In the genomic region with DNA sequence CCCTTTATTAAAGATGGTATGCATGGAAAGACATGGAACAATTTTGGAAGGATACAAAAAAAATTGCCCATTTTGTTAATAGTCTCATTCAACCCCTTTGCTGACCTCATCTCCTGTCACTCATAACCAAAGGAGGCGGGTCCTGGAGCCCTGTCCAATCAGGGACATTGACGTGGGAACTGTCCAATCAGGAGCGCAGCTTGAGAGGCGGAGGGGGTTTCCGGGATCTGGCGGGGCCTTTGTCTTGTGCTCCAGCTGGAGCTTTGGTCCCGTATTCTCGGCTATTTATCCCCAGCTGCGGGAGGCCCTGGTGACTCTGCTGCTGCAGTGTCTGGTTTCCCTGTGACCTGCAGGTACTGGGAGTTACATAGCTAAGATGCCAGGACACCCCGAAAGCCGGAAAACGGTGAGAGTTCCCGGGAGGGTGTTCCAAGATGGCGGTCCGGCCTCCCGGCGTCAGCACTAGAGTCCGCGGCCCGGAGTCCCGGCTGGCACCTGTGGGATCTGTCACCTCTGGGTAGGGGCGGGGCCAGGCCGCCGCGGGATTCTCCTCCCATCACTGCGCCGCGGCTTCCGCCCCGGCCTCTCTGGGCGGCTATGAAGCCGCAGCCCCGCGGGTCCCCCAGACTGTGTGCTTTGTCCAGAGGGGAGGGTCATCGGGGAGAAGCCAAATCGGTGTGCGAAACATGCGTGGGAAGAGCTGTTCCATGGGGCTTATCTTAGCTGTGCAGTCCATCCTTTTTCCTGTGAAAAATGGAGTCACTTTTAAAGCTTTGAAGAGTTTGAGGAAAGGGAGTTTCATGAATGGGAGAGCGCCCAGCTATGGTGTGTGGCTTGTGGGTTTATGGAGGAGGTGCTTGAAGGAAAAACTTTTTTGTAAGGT, we compare ENCODE assay signal across 1 cellular context.
TF ChIP-seq lines count a peak whose summit lies in the region.

Gene ZNF678 (plus strand): TSS at position 238 of the 883 bp plus-strand sequence. CDS start 87,436 bp downstream, outside the sequence.

TF ChIP-seq in K562, 482 proteins besides CTCF, POLR2A, EP300 and RAD21 (continued from another document and continues in another):
- TF ChIP-seq, protein P1, sequence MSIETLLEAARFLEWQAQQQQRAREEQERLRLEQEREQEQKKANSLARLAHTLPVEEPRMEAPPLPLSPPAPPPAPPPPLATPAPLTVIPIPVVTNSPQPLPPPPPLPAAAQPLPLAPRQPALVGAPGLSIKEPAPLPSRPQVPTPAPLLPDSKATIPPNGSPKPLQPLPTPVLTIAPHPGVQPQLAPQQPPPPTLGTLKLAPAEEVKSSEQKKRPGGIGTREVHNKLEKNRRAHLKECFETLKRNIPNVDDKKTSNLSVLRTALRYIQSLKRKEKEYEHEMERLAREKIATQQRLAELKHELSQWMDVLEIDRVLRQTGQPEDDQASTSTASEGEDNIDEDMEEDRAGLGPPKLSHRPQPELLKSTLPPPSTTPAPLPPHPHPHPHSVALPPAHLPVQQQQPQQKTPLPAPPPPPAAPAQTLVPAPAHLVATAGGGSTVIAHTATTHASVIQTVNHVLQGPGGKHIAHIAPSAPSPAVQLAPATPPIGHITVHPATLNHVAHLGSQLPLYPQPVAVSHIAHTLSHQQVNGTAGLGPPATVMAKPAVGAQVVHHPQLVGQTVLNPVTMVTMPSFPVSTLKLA (conservative IDR thresholded peaks at IDR 0.05): peak; percentile 28 to 81; a peak in 3 of 4 replicates
- TF ChIP-seq, protein P2, sequence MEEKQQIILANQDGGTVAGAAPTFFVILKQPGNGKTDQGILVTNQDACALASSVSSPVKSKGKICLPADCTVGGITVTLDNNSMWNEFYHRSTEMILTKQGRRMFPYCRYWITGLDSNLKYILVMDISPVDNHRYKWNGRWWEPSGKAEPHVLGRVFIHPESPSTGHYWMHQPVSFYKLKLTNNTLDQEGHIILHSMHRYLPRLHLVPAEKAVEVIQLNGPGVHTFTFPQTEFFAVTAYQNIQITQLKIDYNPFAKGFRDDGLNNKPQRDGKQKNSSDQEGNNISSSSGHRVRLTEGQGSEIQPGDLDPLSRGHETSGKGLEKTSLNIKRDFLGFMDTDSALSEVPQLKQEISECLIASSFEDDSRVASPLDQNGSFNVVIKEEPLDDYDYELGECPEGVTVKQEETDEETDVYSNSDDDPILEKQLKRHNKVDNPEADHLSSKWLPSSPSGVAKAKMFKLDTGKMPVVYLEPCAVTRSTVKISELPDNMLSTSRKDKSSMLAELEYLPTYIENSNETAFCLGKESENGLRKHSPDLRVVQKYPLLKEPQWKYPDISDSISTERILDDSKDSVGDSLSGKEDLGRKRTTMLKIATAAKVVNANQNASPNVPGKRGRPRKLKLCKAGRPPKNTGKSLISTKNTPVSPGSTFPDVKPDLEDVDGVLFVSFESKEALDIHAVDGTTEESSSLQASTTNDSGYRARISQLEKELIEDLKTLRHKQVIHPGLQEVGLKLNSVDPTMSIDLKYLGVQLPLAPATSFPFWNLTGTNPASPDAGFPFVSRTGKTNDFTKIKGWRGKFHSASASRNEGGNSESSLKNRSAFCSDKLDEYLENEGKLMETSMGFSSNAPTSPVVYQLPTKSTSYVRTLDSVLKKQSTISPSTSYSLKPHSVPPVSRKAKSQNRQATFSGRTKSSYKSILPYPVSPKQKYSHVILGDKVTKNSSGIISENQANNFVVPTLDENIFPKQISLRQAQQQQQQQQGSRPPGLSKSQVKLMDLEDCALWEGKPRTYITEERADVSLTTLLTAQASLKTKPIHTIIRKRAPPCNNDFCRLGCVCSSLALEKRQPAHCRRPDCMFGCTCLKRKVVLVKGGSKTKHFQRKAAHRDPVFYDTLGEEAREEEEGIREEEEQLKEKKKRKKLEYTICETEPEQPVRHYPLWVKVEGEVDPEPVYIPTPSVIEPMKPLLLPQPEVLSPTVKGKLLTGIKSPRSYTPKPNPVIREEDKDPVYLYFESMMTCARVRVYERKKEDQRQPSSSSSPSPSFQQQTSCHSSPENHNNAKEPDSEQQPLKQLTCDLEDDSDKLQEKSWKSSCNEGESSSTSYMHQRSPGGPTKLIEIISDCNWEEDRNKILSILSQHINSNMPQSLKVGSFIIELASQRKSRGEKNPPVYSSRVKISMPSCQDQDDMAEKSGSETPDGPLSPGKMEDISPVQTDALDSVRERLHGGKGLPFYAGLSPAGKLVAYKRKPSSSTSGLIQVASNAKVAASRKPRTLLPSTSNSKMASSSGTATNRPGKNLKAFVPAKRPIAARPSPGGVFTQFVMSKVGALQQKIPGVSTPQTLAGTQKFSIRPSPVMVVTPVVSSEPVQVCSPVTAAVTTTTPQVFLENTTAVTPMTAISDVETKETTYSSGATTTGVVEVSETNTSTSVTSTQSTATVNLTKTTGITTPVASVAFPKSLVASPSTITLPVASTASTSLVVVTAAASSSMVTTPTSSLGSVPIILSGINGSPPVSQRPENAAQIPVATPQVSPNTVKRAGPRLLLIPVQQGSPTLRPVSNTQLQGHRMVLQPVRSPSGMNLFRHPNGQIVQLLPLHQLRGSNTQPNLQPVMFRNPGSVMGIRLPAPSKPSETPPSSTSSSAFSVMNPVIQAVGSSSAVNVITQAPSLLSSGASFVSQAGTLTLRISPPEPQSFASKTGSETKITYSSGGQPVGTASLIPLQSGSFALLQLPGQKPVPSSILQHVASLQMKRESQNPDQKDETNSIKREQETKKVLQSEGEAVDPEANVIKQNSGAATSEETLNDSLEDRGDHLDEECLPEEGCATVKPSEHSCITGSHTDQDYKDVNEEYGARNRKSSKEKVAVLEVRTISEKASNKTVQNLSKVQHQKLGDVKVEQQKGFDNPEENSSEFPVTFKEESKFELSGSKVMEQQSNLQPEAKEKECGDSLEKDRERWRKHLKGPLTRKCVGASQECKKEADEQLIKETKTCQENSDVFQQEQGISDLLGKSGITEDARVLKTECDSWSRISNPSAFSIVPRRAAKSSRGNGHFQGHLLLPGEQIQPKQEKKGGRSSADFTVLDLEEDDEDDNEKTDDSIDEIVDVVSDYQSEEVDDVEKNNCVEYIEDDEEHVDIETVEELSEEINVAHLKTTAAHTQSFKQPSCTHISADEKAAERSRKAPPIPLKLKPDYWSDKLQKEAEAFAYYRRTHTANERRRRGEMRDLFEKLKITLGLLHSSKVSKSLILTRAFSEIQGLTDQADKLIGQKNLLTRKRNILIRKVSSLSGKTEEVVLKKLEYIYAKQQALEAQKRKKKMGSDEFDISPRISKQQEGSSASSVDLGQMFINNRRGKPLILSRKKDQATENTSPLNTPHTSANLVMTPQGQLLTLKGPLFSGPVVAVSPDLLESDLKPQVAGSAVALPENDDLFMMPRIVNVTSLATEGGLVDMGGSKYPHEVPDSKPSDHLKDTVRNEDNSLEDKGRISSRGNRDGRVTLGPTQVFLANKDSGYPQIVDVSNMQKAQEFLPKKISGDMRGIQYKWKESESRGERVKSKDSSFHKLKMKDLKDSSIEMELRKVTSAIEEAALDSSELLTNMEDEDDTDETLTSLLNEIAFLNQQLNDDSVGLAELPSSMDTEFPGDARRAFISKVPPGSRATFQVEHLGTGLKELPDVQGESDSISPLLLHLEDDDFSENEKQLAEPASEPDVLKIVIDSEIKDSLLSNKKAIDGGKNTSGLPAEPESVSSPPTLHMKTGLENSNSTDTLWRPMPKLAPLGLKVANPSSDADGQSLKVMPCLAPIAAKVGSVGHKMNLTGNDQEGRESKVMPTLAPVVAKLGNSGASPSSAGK (IDR thresholded peaks at IDR 0.05): peak; percentile 60
- TF ChIP-seq, protein P3, sequence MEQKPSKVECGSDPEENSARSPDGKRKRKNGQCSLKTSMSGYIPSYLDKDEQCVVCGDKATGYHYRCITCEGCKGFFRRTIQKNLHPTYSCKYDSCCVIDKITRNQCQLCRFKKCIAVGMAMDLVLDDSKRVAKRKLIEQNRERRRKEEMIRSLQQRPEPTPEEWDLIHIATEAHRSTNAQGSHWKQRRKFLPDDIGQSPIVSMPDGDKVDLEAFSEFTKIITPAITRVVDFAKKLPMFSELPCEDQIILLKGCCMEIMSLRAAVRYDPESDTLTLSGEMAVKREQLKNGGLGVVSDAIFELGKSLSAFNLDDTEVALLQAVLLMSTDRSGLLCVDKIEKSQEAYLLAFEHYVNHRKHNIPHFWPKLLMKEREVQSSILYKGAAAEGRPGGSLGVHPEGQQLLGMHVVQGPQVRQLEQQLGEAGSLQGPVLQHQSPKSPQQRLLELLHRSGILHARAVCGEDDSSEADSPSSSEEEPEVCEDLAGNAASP (IDR thresholded peaks at IDR 0.05): no peak
- TF ChIP-seq, protein P4, sequence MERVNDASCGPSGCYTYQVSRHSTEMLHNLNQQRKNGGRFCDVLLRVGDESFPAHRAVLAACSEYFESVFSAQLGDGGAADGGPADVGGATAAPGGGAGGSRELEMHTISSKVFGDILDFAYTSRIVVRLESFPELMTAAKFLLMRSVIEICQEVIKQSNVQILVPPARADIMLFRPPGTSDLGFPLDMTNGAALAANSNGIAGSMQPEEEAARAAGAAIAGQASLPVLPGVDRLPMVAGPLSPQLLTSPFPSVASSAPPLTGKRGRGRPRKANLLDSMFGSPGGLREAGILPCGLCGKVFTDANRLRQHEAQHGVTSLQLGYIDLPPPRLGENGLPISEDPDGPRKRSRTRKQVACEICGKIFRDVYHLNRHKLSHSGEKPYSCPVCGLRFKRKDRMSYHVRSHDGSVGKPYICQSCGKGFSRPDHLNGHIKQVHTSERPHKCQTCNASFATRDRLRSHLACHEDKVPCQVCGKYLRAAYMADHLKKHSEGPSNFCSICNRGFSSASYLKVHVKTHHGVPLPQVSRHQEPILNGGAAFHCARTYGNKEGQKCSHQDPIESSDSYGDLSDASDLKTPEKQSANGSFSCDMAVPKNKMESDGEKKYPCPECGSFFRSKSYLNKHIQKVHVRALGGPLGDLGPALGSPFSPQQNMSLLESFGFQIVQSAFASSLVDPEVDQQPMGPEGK (CRISPR knock-in tag; IDR thresholded peaks at IDR 0.05; ENCODE audit: borderline replicate concordance): no peak
- TF ChIP-seq ZNF75A (CRISPR knock-in tag; IDR thresholded peaks at IDR 0.05): no peak
- TF ChIP-seq BRD9 (IDR thresholded peaks at IDR 0.05; ENCODE audit: low read depth, partially characterized antibody): no peak
- peak; percentile 44 for TF ChIP-seq SP1 (CRISPR knock-in tag; IDR thresholded peaks at IDR 0.05)
- TF ChIP-seq FOXK2 (conservative IDR thresholded peaks at IDR 0.05 in 1 of 2, IDR thresholded peaks at IDR 0.05 in 1 of 2; ENCODE audit: low read depth in 2 of 2): peak; percentile 17 to 65; a peak in 3 of 4 replicates
- TF ChIP-seq JUNB (CRISPR knock-in tag; conservative IDR thresholded peaks at IDR 0.05): no peak
- no peak for TF ChIP-seq DLX4 (CRISPR knock-in tag; IDR thresholded peaks at IDR 0.05)
- TF ChIP-seq KHSRP (IDR thresholded peaks at IDR 0.05): no peak
- TF ChIP-seq ZNF609 (CRISPR knock-in tag; IDR thresholded peaks at IDR 0.05; ENCODE audit: borderline replicate concordance): no peak
- 0 out of 2 replicates have a peak, but pooled peaks have one; percentile 33 for TF ChIP-seq TCFL5 (CRISPR knock-in tag; conservative IDR thresholded peaks at IDR 0.05)
- TF ChIP-seq NFE2 (IDR thresholded peaks at IDR 0.05; ENCODE audit: low read depth): peak; percentile 8; the same call in 1 of the 2 replicates
- TF ChIP-seq ID3 (CRISPR knock-in tag; IDR thresholded peaks at IDR 0.05): no peak
- peak; percentile 55; the same call in 1 of the 2 replicates for TF ChIP-seq ID3 (tag; IDR thresholded peaks at IDR 0.05)
- TF ChIP-seq HMG20A (CRISPR knock-in tag; conservative IDR thresholded peaks at IDR 0.05): no peak
- TF ChIP-seq, protein P5, sequence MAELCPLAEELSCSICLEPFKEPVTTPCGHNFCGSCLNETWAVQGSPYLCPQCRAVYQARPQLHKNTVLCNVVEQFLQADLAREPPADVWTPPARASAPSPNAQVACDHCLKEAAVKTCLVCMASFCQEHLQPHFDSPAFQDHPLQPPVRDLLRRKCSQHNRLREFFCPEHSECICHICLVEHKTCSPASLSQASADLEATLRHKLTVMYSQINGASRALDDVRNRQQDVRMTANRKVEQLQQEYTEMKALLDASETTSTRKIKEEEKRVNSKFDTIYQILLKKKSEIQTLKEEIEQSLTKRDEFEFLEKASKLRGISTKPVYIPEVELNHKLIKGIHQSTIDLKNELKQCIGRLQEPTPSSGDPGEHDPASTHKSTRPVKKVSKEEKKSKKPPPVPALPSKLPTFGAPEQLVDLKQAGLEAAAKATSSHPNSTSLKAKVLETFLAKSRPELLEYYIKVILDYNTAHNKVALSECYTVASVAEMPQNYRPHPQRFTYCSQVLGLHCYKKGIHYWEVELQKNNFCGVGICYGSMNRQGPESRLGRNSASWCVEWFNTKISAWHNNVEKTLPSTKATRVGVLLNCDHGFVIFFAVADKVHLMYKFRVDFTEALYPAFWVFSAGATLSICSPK (IDR thresholded peaks at IDR 0.05; ENCODE audit: borderline replicate concordance): no peak
- TF ChIP-seq EGR1 (conservative IDR thresholded peaks at IDR 0.05): peak; percentile 89
- no peak for TF ChIP-seq IRF2 (CRISPR knock-in tag; IDR thresholded peaks at IDR 0.05)
- peak; percentile 78; the same call in 1 of the 2 replicates for TF ChIP-seq MYC (IDR thresholded peaks at IDR 0.05; ENCODE audit: low read depth, low read length)
- peak; percentile 31; the same call in 1 of the 2 replicates for TF ChIP-seq MYC (CRISPR knock-in tag; IDR thresholded peaks at IDR 0.05; ENCODE audit: borderline replicate concordance, low read depth)
